15 cellular contexts compared by ENCODE assay signal in the genomic region with DNA sequence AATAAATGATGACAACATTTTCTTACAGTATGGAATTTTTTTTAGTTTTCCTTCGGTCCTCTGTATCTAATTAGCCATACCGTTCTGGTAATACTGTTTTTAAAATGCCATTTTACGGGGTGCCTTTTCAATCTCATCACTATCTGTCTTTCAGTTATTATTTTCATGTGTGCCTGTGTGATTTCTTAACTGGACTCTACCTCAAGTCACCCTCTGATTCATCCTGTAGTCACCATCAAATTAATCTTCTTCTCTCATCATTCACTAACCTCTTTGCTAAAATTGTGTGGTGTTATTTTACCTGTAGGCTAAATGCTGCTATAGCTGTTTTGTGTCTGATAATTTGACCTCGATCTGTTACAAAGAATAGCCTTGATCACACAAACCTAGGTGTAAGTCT. TPM values are rescaled to one million over a fixed set of nuclear protein-coding genes. Genes with fewer than 3 reads are reported as not detected.
DNase-seq lines count a peak whose midpoint lies in the region; ATAC-seq and TF ChIP-seq lines count a peak whose summit lies in the region.
"Had no signal": no experiment of that assay in that cellular context is flagged by ENCODE, and none has a peak within 500 bp of the region (broad histone marks: within the 10 kb centered on the region; RNA-seq: fewer than 3 reads in every experiment).

No MANE protein-coding gene starts in this region.

- H3K79me2 ChIP-seq in SK-N-SH (ENCODE audit: insufficient read depth), result peaks cover 37% of the 10 kb centered on the region

- H3K9ac ChIP-seq in SK-N-SH, result no peak overlapping the region; the same call in 1 of the 2 replicates

- POLR2A ChIA-PET in SK-N-SH (lab: Yijun Ruan, JAX), result no interaction called here

- H3K27ac ChIP-seq in cardiac muscle cell (peak overlapping the region; percentile 67), heart left ventricle (no peak overlapping the region), SK-N-SH (ENCODE audit: low read depth in 2 of 2, low read length in 1 of 2) (peak overlapping the region; percentile 60 to 72; a peak in 3 of 4 replicates), foreskin keratinocyte (no peak overlapping the region), lower lobe of right lung (no peak overlapping the region)

- H4K20me1 ChIP-seq in SK-N-SH (ENCODE audit: insufficient read depth), result peaks cover 8% of the 10 kb centered on the region; the same call in 1 of the 2 replicates

- H3K36me3 ChIP-seq in cardiac muscle cell, result peaks cover 24% of the 10 kb centered on the region
- H3K36me3 ChIP-seq in heart left ventricle, result peaks cover 0 to 79% (median 68%) of the 10 kb centered on the region in 9 donors
- H3K36me3 ChIP-seq in SK-N-SH (replicated peaks in 1 of 2; ENCODE audit: control insufficient read depth in 1 of 2, insufficient read depth in 2 of 2, low read length in 1 of 2), result peaks cover 45 to 60% of the 10 kb centered on the region in 2 experiments
- peaks cover 50% of the 10 kb centered on the region for H3K36me3 ChIP-seq in lower lobe of right lung

- H3K4me3 ChIP-seq in cardiac muscle cell (no peak overlapping the region), heart left ventricle (no peak overlapping the region), SK-N-SH (ENCODE audit: low read depth in 2 of 2, low read length in 1 of 2) (no peak overlapping the region), lower lobe of right lung (no peak overlapping the region)

- TF ChIP-seq POLR2A in heart left ventricle (IDR thresholded peaks at IDR 0.05), result no peak

- H3F3A ChIP-seq in SK-N-SH (replicated peaks; ENCODE audit: insufficient read depth), result peaks cover 31% of the 10 kb centered on the region

- no peaks in the 10 kb centered on the region for H3K27me3 ChIP-seq in cardiac muscle cell
- H3K27me3 ChIP-seq in heart left ventricle, result no peaks in the 10 kb centered on the region
- no peaks in the 10 kb centered on the region for H3K27me3 ChIP-seq in SK-N-SH (ENCODE audit: insufficient read depth)
- no peaks in the 10 kb centered on the region for H3K27me3 ChIP-seq in foreskin keratinocyte
- no peaks in the 10 kb centered on the region for H3K27me3 ChIP-seq in lower lobe of right lung (ENCODE audit: low read depth)

- peak overlapping the region; percentile 6 for H3K4me2 ChIP-seq in SK-N-SH

- ATAC-seq in heart left ventricle (no peak), foreskin keratinocyte (peak; percentile 75), GM21390 (IDR thresholded peaks at IDR 0.05; ENCODE audit: unreplicated experiment) (no peak), lower lobe of right lung (no peak)
- ATAC-seq: left ventricle myocardium superior had no signal

- H3K9me2 ChIP-seq in SK-N-SH, result no peaks in the 10 kb centered on the region

- CTCF ChIA-PET in SK-N-SH (lab: Yijun Ruan, JAX), result interaction anchor here (1.0 to 4.5 kb wide), 12 partner anchors 10 to 238 kb away, joined by 3 to 66 read pairs (median 8); partner anchors contain the start of gene CCT2

- intact Hi-C loops in heart left ventricle (cut with DNase I) (loop anchor here in 3 of 10 donors (5.0 to 10.0 kb wide), 2 partner anchors 152 to 174 kb away; no protein-coding TSS in a partner anchor), lower lobe of right lung (cut with DNase I) (no loop called here)

- TF ChIP-seq RAD21 in SK-N-SH (IDR thresholded peaks at IDR 0.05; ENCODE audit: low read length), result no peak

- 62 to 76% (median 69%) methylated on average over 4 of the region's 4 CpGs for WGBS in heart left ventricle, 4 donors
- WGBS in SK-N-SH (ENCODE audit: low lambda C conversion rate), result 12% methylated on average over 4 of the region's 4 CpGs

- no peaks in the 10 kb centered on the region for H3K4me1 ChIP-seq in cardiac muscle cell (ENCODE audit: low read depth)
- peaks cover 0 to 5% (median 0%) of the 10 kb centered on the region in 12 donors for H3K4me1 ChIP-seq in heart left ventricle
- H3K4me1 ChIP-seq in SK-N-SH (ENCODE audit: control insufficient read depth in 1 of 2, insufficient read depth in 2 of 2, low read depth in 1 of 2, low read length in 1 of 2), result peaks cover 0 to 8% of the 10 kb centered on the region in 2 experiments; a peak in 2 of 4 replicates
- H3K4me1 ChIP-seq in foreskin keratinocyte, result peaks cover 19% of the 10 kb centered on the region
- H3K4me1 ChIP-seq in lower lobe of right lung, result no peaks in the 10 kb centered on the region

- no peaks in the 10 kb centered on the region for H3K9me3 ChIP-seq in cardiac muscle cell (ENCODE audit: low read depth)
- no peaks in the 10 kb centered on the region for H3K9me3 ChIP-seq in heart left ventricle
- no peaks in the 10 kb centered on the region for H3K9me3 ChIP-seq in SK-N-SH
- H3K9me3 ChIP-seq in lower lobe of right lung, result no peaks in the 10 kb centered on the region

- H2AFZ ChIP-seq in SK-N-SH (ENCODE audit: low read depth), result no peak overlapping the region

- TF ChIP-seq CTCF in cardiac muscle cell (IDR thresholded peaks at IDR 0.05; ENCODE audit: low read depth, low read length) (no peak), heart left ventricle (IDR thresholded peaks at IDR 0.05) (no peak), SK-N-SH (IDR thresholded peaks at IDR 0.05) (no peak), foreskin keratinocyte (conservative IDR thresholded peaks at IDR 0.05) (no peak), lower lobe of right lung (IDR thresholded peaks at IDR 0.05) (no peak)

- TF ChIP-seq EP300 in SK-N-SH (IDR thresholded peaks at IDR 0.05; ENCODE audit: borderline replicate concordance in 1 of 2, low read depth in 1 of 2, low read length in 1 of 2), result peak in 1 of 2 experiments; percentile 46; a peak in 1 of 4 replicates

- DNase-seq in cardiac muscle cell (ENCODE audit: low read depth in 1 of 2, low spot score in 1 of 2) (no peak), heart left ventricle (no peak), SK-N-SH (no peak), foreskin keratinocyte (peak in 1 of 2 donors; percentile 61), SIG-M5 (lab: John Stamatoyannopoulos, UW) (no peak), DMS114 treated with DMSO at 0.1 percent for 48 hours (lab: John Stamatoyannopoulos, UW; ENCODE audit: unreplicated experiment) (no peak), lower lobe of right lung (no peak)
- DNase-seq: activated naive CD4-positive, alpha-beta T cell treated with anti-CD3 and anti-CD28 coated beads, Interleukin-2, amount 50 U/mL, for 16 hours; AML-193; KBM-7; left ventricle myocardium superior; NCI-H2029 treated with DMSO at 0.1 percent for 48 hours; T-helper 1 cell had no signal

TF ChIP-seq in SK-N-SH, 30 proteins besides CTCF, POLR2A, EP300 and RAD21 (continues in another document):
- TF ChIP-seq, protein P1, sequence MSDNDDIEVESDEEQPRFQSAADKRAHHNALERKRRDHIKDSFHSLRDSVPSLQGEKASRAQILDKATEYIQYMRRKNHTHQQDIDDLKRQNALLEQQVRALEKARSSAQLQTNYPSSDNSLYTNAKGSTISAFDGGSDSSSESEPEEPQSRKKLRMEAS (IDR thresholded peaks at IDR 0.05; ENCODE audit: low read depth), result no peak
- no peak for TF ChIP-seq TEAD4 (IDR thresholded peaks at IDR 0.05; ENCODE audit: borderline replicate concordance, insufficient read depth)
- no peak for TF ChIP-seq SMC3 (IDR thresholded peaks at IDR 0.05; ENCODE audit: low read depth, low read length)
- peak; percentile 65; the same call in 1 of the 2 replicates for TF ChIP-seq FOSL2 (IDR thresholded peaks at IDR 0.05; ENCODE audit: borderline replicate concordance, low read depth)
- TF ChIP-seq RXRA (IDR thresholded peaks at IDR 0.05; ENCODE audit: borderline replicate concordance, low read depth), result peak; percentile 18; the same call in 1 of the 2 replicates
- TF ChIP-seq GATA2 (CRISPR knock-in tag; IDR thresholded peaks at IDR 0.05), result no peak
- TF ChIP-seq, protein P2, sequence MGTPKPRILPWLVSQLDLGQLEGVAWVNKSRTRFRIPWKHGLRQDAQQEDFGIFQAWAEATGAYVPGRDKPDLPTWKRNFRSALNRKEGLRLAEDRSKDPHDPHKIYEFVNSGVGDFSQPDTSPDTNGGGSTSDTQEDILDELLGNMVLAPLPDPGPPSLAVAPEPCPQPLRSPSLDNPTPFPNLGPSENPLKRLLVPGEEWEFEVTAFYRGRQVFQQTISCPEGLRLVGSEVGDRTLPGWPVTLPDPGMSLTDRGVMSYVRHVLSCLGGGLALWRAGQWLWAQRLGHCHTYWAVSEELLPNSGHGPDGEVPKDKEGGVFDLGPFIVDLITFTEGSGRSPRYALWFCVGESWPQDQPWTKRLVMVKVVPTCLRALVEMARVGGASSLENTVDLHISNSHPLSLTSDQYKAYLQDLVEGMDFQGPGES (IDR thresholded peaks at IDR 0.05; ENCODE audit: low read depth, low read length), result no peak
- TF ChIP-seq TAF1 (IDR thresholded peaks at IDR 0.05; ENCODE audit: borderline replicate concordance, low read depth, low read length), result no peak
- TF ChIP-seq NRF1 (IDR thresholded peaks at IDR 0.05; ENCODE audit: low read depth, low read length), result no peak
- TF ChIP-seq FOXJ3 (CRISPR knock-in tag; IDR thresholded peaks at IDR 0.05), result no peak

RNA-seq across cellular contexts. Expression of gene CCT2, which starts 16.0 kb away (rescaled TPM):
- total RNA-seq in cardiac muscle cell (227 and 237 TPM in 2 replicates), heart left ventricle (100 to 1,000 TPM in 4 of 9 donors, 10 to 100 TPM in 5; 63.2 to 168 (median 93.3) TPM), foreskin keratinocyte (275 and 297 TPM in 2 replicates), lower lobe of right lung (81.4 TPM)
- polyA plus RNA-seq in cardiac muscle cell (307 and 340 TPM in 2 replicates), heart left ventricle (100 to 1,000 TPM in 1 of 2 donors, 10 to 100 TPM in 1; 59.7 to 342 TPM), SK-N-SH (2012; rRNA removed) (181 and 242 TPM in 2 replicates), foreskin keratinocyte (218 and 269 TPM in 2 replicates)
- 203 and 218 TPM in 2 replicates for polyA plus RNA-seq in SK-N-SH (2012; cell fraction: cytosol; rRNA removed)
- 169 and 298 TPM in 2 replicates for polyA plus RNA-seq in SK-N-SH (2012; cell fraction: nucleus; rRNA removed)

RNA-seq across cellular contexts. Expression of gene LRRC10, which starts 41.5 kb away (rescaled TPM):
- 33.5 and 44.0 TPM in 2 replicates for total RNA-seq in cardiac muscle cell
- polyA plus RNA-seq in cardiac muscle cell, result 40.8 and 59.6 TPM in 2 replicates
- total RNA-seq in heart left ventricle, result 10 to 100 TPM in 8 of 9 donors, 1 to 10 TPM in 1; 7.4 to 82.9 (median 36.9) TPM
- 10 to 100 TPM; 12.6 to 30.1 TPM for polyA plus RNA-seq in heart left ventricle
- not detected in 2 replicates for polyA plus RNA-seq in SK-N-SH (2012; rRNA removed)
- not detected in 2 replicates for polyA plus RNA-seq in SK-N-SH (2012; cell fraction: cytosol; rRNA removed)
- polyA plus RNA-seq in SK-N-SH (2012; cell fraction: nucleus; rRNA removed), result not detected in 2 replicates
- not detected in 2 replicates for total RNA-seq in foreskin keratinocyte
- not detected in 2 replicates for polyA plus RNA-seq in foreskin keratinocyte
- not detected for total RNA-seq in lower lobe of right lung
- total RNA-seq: omental fat pad had no signal

Comparison
In these comparisons a context has a peak if more than half of its experiments do, and no peak if none do; other contexts are left out.
1. H3K27ac ChIP-seq: peak in cardiac muscle cell (single experiment) and SK-N-SH (2 of 2); none in heart left ventricle (0 of 12), foreskin keratinocyte (single experiment) and lower lobe of right lung (single experiment).